25 cellular contexts compared by ENCODE assay signal in genomic region chr11:15361316-15361715, GRCh38.
DNase-seq lines count a peak whose midpoint lies in the region; ATAC-seq, FAIRE-seq and TF ChIP-seq lines count a peak whose summit lies in the region.
"Had no signal": no experiment of that assay in that cellular context is flagged by ENCODE, and none has a peak within 500 bp of the region (broad histone marks: within the 10 kb centered on the region; RNA-seq: fewer than 3 reads in every experiment).

No MANE protein-coding gene starts in this region.

- WGBS in mesendoderm (ENCODE audit: extremely low coverage, insufficient coverage, low lambda C conversion rate) = no CpG with 5 or more reads among the region's 2 CpGs

- DNase-seq in SK-MEL-5 (ENCODE audit: low read depth, low spot score) (peak; percentile 97), epidermal melanocyte (ENCODE audit: insufficient read length, low spot score) (peak; percentile 80), mesendoderm (no peak), GM12891 (ENCODE audit: insufficient read length, low spot score) (no peak), foreskin fibroblast (no peak)
- DNase-seq: 8988T; ACHN; BE2C; C1 segment of cervical spinal cord; CD4-positive, alpha-beta memory T cell; CD4-positive, CD25-positive, alpha-beta regulatory T cell; CD8-positive, alpha-beta memory T cell; DMS 273 treated with DMSO at 0.1 percent for 48 hours; DMS153; DMS53; DMS79; DND-41; EL; GDM1 had no signal

- no peak overlapping the region for H3K23ac ChIP-seq in mesendoderm (ENCODE audit: low read length)

- FAIRE-seq in GM12891 (lab: Jason Lieb, UNC) = no peak
- FAIRE-seq: A204.1, GM12878, GM19239 had no signal

- no peak overlapping the region for H3K4me2 ChIP-seq in mesendoderm (ENCODE audit: low read length)
- H3K4me2 ChIP-seq: BLaER1 had no signal

- no peak for TF ChIP-seq POLR2A in GM12891 (IDR thresholded peaks at IDR 0.05; ENCODE audit: low read depth, low read length)

- H2BK120ac ChIP-seq in mesendoderm (ENCODE audit: low read depth, low read length) = no peak overlapping the region

- H3K18ac ChIP-seq in mesendoderm (ENCODE audit: low read length) = no peak overlapping the region

- H3K79me1 ChIP-seq in mesendoderm (ENCODE audit: low read length) = no peaks in the 10 kb centered on the region

- no peak overlapping the region for H3K4me3 ChIP-seq in mesendoderm (ENCODE audit: low read length)
- no peak overlapping the region for H3K4me3 ChIP-seq in foreskin fibroblast (ENCODE audit: low read depth in 1 of 2, low read length in 2 of 2)
- H3K4me3 ChIP-seq: BLaER1, GM12878 had no signal

- H3K79me2 ChIP-seq in mesendoderm (ENCODE audit: control insufficient read depth, insufficient read depth, low read length) = no peaks in the 10 kb centered on the region

- peak overlapping the region; percentile 8 for H2BK15ac ChIP-seq in mesendoderm (replicated peaks; ENCODE audit: low read depth)

- no peak for ATAC-seq in HG02798 (IDR thresholded peaks at IDR 0.05; ENCODE audit: poor library complexity, unreplicated experiment)
- no peak for ATAC-seq in GM21825 (IDR thresholded peaks at IDR 0.05; ENCODE audit: unreplicated experiment)
- ATAC-seq: GM12878 had no signal

- no peak for TF ChIP-seq CTCF in foreskin fibroblast (IDR thresholded peaks at IDR 0.05; ENCODE audit: low read depth, low read length)

- no peak overlapping the region for H3K56ac ChIP-seq in mesendoderm (ENCODE audit: low read length)

- no peak overlapping the region for H4K5ac ChIP-seq in mesendoderm (ENCODE audit: low read length)

- H3K4ac ChIP-seq in mesendoderm (ENCODE audit: low read depth, low read length) = no peak overlapping the region

- H2AK5ac ChIP-seq in mesendoderm (ENCODE audit: low read length) = peak overlapping the region; percentile 12

- no peaks in the 10 kb centered on the region for H3K27me3 ChIP-seq in mesendoderm (ENCODE audit: insufficient read depth, low read length, poor library complexity)
- H3K27me3 ChIP-seq: BE2C, BLaER1 had no signal

- peaks cover 8% of the 10 kb centered on the region for H3K4me1 ChIP-seq in mesendoderm (ENCODE audit: control insufficient read depth, low read depth, low read length)
- H3K4me1 ChIP-seq: BE2C, BLaER1 had no signal

- H3K9ac ChIP-seq in mesendoderm (ENCODE audit: low read length) = no peak overlapping the region
- H3K9ac ChIP-seq: BLaER1 had no signal

- H4K8ac ChIP-seq in mesendoderm (ENCODE audit: low read depth, low read length) = no peak overlapping the region

- H3K27ac ChIP-seq in mesendoderm (ENCODE audit: low read depth, low read length) = no peak overlapping the region
- H3K27ac ChIP-seq: BLaER1 had no signal

- in situ Hi-C loops in SK-MEL-5 (cut with HindIII; ENCODE audit: low pct_unique_long_range_greater_than_20kb, low sequenced_read_pairs) = no loop called here

- no peaks in the 10 kb centered on the region for H3K36me3 ChIP-seq in mesendoderm (ENCODE audit: control insufficient read depth, insufficient read depth, low read length)
- H3K36me3 ChIP-seq: BE2C, BLaER1 had no signal

- H2BK5ac ChIP-seq in mesendoderm (ENCODE audit: low read length) = peak overlapping the region; percentile 8

TF ChIP-seq in GM12891, 5 proteins besides CTCF, POLR2A, EP300 and RAD21:
- TF ChIP-seq POLR2AphosphoS5 (IDR thresholded peaks at IDR 0.05; ENCODE audit: low read depth, low read length) = no peak
- TF ChIP-seq POU2F2 (IDR thresholded peaks at IDR 0.05; ENCODE audit: low read depth, low read length) = no peak
- no peak for TF ChIP-seq SPI1 (IDR thresholded peaks at IDR 0.05; ENCODE audit: low read depth, low read length)
- no peak for TF ChIP-seq TAF1 (IDR thresholded peaks at IDR 0.05; ENCODE audit: low read depth, low read length)
- no peak for TF ChIP-seq PAX5 (IDR thresholded peaks at IDR 0.05; ENCODE audit: insufficient read depth, low read length, severe bottlenecking)

Comparison
In these comparisons a context has a peak if more than half of its experiments do, and no peak if none do; other contexts are left out.
1. DNase-seq: peak in SK-MEL-5 (single experiment) and epidermal melanocyte (single experiment); none in mesendoderm (single experiment), GM12891 (single experiment) and foreskin fibroblast (0 of 2).